ENCODE assay signal across 1 cellular context in the genomic region with DNA sequence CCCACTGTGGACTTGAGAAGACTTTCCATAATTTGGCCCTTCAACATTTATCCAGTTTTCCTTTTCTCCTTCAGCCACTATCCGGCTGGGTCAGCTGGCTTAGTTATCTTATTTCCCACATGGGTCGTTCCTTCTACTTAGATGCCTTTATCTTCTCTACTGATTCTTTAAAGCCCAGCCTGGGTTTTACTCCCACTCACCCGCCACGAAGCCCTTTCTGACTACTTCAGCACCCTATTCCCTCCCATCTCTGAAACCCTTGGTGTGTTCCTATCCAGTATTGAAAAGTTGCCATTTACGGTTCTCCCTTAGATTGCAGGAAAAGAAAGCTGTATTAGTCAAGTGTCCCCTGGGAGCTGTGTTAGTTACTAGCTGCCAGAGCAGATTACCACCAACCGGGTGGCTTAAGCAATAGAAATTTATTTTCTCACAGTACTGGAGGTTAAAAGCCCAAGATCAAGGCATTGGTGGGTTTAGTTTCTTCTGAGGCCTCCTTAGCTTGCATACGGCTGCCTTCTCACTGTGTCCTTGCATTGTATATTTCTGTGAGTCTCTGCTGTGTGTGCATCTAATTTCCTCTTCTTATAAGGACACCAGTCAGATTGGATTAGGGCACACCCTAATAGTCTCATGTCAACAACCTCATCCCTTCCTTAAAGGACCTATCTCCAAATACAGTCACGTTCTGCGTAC.
TF ChIP-seq lines count a peak whose summit lies in the region.

No MANE protein-coding gene starts in this region.

TF ChIP-seq in SK-N-SH, 30 proteins besides CTCF, POLR2A, EP300 and RAD21 (continued from another document):
- TF ChIP-seq TEAD4 (IDR thresholded peaks at IDR 0.05; ENCODE audit: borderline replicate concordance, insufficient read depth), result no peak
